1 cellular context compared by ENCODE assay signal in the genomic region with DNA sequence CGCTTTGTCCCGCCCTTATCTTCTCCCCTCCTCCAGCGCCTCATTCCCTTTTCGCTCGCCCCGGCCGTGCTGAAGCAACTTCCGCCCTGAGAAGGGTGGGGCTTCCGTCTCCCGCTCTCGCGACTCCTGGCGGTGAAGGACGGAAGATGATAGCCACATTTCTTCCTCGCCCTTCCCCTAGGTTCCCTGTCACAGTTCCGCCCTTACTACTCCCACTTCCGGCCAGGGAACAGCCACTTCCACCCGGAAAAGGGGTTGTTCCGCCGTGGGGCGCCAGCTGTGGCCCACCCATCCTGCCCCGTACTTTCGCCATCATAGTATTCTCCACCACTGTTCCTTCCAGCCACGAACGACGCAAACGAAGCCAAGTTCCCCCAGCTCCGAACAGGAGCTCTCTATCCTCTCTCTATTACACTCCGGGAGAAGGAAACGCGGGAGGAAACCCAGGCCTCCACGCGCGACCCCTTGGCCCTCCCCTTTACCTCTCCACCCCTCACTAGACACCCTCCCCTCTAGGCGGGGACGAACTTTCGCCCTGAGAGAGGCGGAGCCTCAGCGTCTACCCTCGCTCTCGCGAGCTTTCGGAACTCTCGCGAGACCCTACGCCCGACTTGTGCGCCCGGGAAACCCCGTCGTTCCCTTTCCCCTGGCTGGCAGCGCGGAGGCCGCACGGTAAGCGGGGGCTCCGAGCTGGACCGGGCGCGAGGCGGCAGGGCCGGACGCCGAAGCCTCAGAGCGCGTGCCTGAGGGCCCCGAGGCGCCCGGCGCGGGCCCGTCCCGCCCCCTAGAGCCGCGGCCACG.
TF ChIP-seq lines count a peak whose summit lies in the region.

TSS of gene RPS19 (plus strand) at position 638 of the 801 bp plus-strand sequence. CDS start 520 bp downstream, outside the sequence.

TF ChIP-seq in liver, 16 proteins besides CTCF, POLR2A, EP300 and RAD21 (continued from another document):
- TF ChIP-seq, protein P1, sequence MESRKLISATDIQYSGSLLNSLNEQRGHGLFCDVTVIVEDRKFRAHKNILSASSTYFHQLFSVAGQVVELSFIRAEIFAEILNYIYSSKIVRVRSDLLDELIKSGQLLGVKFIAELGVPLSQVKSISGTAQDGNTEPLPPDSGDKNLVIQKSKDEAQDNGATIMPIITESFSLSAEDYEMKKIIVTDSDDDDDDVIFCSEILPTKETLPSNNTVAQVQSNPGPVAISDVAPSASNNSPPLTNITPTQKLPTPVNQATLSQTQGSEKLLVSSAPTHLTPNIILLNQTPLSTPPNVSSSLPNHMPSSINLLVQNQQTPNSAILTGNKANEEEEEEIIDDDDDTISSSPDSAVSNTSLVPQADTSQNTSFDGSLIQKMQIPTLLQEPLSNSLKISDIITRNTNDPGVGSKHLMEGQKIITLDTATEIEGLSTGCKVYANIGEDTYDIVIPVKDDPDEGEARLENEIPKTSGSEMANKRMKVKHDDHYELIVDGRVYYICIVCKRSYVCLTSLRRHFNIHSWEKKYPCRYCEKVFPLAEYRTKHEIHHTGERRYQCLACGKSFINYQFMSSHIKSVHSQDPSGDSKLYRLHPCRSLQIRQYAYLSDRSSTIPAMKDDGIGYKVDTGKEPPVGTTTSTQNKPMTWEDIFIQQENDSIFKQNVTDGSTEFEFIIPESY (IDR thresholded peaks at IDR 0.05), result peak; percentile 99
- TF ChIP-seq SP1 (IDR thresholded peaks at IDR 0.05) (peak; percentile 96), JUND (IDR thresholded peaks at IDR 0.05) (peak; percentile 50 to 79), RXRA (IDR thresholded peaks at IDR 0.05) (peak; percentile 72 to 87), FOXA1 (IDR thresholded peaks at IDR 0.05) (peak; percentile 5), HNF4G (IDR thresholded peaks at IDR 0.05) (no peak), GABPA (IDR thresholded peaks at IDR 0.05 in 1 of 2, conservative IDR thresholded peaks at IDR 0.05 in 1 of 2) (peak; percentile 92 to 98), YY1 (IDR thresholded peaks at IDR 0.05) (peak; percentile 90), NR2F2 (IDR thresholded peaks at IDR 0.05) (peak; percentile 99), TAF1 (conservative IDR thresholded peaks at IDR 0.05) (peak; percentile 80), FOXA2 (IDR thresholded peaks at IDR 0.05) (peak; percentile 5)
- TF ChIP-seq, protein P2, sequence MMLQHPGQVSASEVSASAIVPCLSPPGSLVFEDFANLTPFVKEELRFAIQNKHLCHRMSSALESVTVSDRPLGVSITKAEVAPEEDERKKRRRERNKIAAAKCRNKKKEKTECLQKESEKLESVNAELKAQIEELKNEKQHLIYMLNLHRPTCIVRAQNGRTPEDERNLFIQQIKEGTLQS (IDR thresholded peaks at IDR 0.05), result peak; percentile 37
